Comparison of ENCODE assay signal across 8 cellular contexts in genomic region chr12:31728917-31729640, GRCh38. TPM values are rescaled to one million over a fixed set of nuclear protein-coding genes. Genes with fewer than 3 reads are reported as not detected.
A peak's percentile ranks its signal among the peaks of the same experiment; 100 is the strongest.
DNase-seq lines count a peak whose midpoint lies in the region; ATAC-seq and TF ChIP-seq lines count a peak whose summit lies in the region.

AMN1 (minus strand) TSS chr12:31729021; CDS start chr12:31729008, 13 bp downstream.

- no peak within 1 kb of the TSS for H4K5ac ChIP-seq in mesendoderm (ENCODE audit: low read length)

- H3K27ac Mint-ChIP-seq in endodermal cell: peak within 1 kb of the TSS; percentile 98

- H3K27ac ChIP-seq in endodermal cell (ENCODE audit: low read depth, low read length): peak within 1 kb of the TSS; percentile 62
- peak within 1 kb of the TSS; percentile 71 for H3K27ac ChIP-seq in mesendoderm (ENCODE audit: low read depth, low read length)

- peak; percentile 91 for ATAC-seq in GM21367 (IDR thresholded peaks at IDR 0.05; ENCODE audit: unreplicated experiment)

- peak within 1 kb of the TSS; percentile 83 for H3K4me3 Mint-ChIP-seq in endodermal cell

- H2BK15ac ChIP-seq in mesendoderm (replicated peaks; ENCODE audit: low read depth): no peak within 1 kb of the TSS

- H3K27me3 Mint-ChIP-seq in endodermal cell (ENCODE audit: insufficient read depth): no peaks in the 10 kb centered on the region

- H3K23ac ChIP-seq in mesendoderm (ENCODE audit: low read length): no peak within 1 kb of the TSS

- H3K4ac ChIP-seq in mesendoderm (ENCODE audit: low read depth, low read length): peak within 1 kb of the TSS; percentile 73

- peaks cover 9% of the 10 kb centered on the region for H3K9me3 ChIP-seq in endodermal cell (ENCODE audit: control insufficient read depth, low read length)

- WGBS in endodermal cell (ENCODE audit: insufficient coverage in 1 of 2, insufficient read length in 1 of 2), 2 experiments: 2 to 3% methylated on average over 23 to 59 of the region's 59 CpGs
- WGBS in mesendoderm (ENCODE audit: extremely low coverage, insufficient coverage, low lambda C conversion rate): no CpG with 5 or more reads among the region's 59 CpGs

- H3K4me2 ChIP-seq in mesendoderm (ENCODE audit: low read length): peak within 1 kb of the TSS; percentile 75

- H3K36me3 ChIP-seq in endodermal cell (ENCODE audit: control insufficient read depth, insufficient read depth, low read length) (no peaks in the 10 kb centered on the region), mesendoderm (ENCODE audit: control insufficient read depth, insufficient read depth, low read length) (no peaks in the 10 kb centered on the region)

- H3K4me1 ChIP-seq in endodermal cell (ENCODE audit: control insufficient read depth, insufficient read depth, low read length) (no peaks in the 10 kb centered on the region), mesendoderm (ENCODE audit: control insufficient read depth, low read depth, low read length) (peaks cover 4% of the 10 kb centered on the region)

- H4K8ac ChIP-seq in mesendoderm (ENCODE audit: low read depth, low read length): no peak within 1 kb of the TSS

- H3K56ac ChIP-seq in mesendoderm (ENCODE audit: low read length): peak within 1 kb of the TSS; percentile 91

- H2BK120ac ChIP-seq in mesendoderm (ENCODE audit: low read depth, low read length): no peak within 1 kb of the TSS

- TF ChIP-seq CTCF in endodermal cell (conservative IDR thresholded peaks at IDR 0.05): peak; percentile 49

- no peaks in the 10 kb centered on the region for H3K79me2 ChIP-seq in mesendoderm (ENCODE audit: control insufficient read depth, insufficient read depth, low read length)

- peaks cover 2% of the 10 kb centered on the region for H3K36me3 Mint-ChIP-seq in endodermal cell (ENCODE audit: low read depth)

- H3K4me3 ChIP-seq in endodermal cell (ENCODE audit: low read length): peak within 1 kb of the TSS; percentile 95
- peak within 1 kb of the TSS; percentile 74 for H3K4me3 ChIP-seq in mesendoderm (ENCODE audit: low read length)

- H3K9ac ChIP-seq in endodermal cell (ENCODE audit: extremely low read depth, low read length, poor library complexity, severe bottlenecking): peak within 1 kb of the TSS; percentile 59
- H3K9ac ChIP-seq in mesendoderm (ENCODE audit: low read length): peak within 1 kb of the TSS; percentile 79

- peak; percentile 98 for DNase-seq in COR-L47 (lab: John Stamatoyannopoulos, UW)
- DNase-seq in HT1080 (ENCODE audit: low read depth): peak; percentile 100
- DNase-seq in NOMO-1 treated with dmso at 0.1 percent for 144 hours (lab: John Stamatoyannopoulos, UW; ENCODE audit: unreplicated experiment): peak; percentile 100
- DNase-seq in activated CD8-positive, alpha-beta memory T cell treated with anti-CD3 and anti-CD28 coated beads, Interleukin-2, amount 50 U/mL, for 24 hours (ENCODE audit: extremely low read depth): peak; percentile 95
- peak; percentile 100 for DNase-seq in endodermal cell
- peak; percentile 100 for DNase-seq in mesendoderm
- peak; percentile 99 for DNase-seq in stimulated activated CD8-positive, alpha-beta memory T cell treated with anti-CD3 and anti-CD28 coated beads, Interleukin-12 subunit alpha, Interleukin-12 subunit beta, amount 100 ng/mL, for 4 hours (ENCODE audit: low read depth)

- no peaks in the 10 kb centered on the region for H3K79me1 ChIP-seq in mesendoderm (ENCODE audit: low read length)

- no peak within 1 kb of the TSS for H2AK5ac ChIP-seq in mesendoderm (ENCODE audit: low read length)

- H2BK5ac ChIP-seq in mesendoderm (ENCODE audit: low read length): peak within 1 kb of the TSS; percentile 71

- H3K4me1 Mint-ChIP-seq in endodermal cell: peaks cover 33% of the 10 kb centered on the region

- peak within 1 kb of the TSS; percentile 15 for H3K18ac ChIP-seq in mesendoderm (ENCODE audit: low read length)

- H3K27me3 ChIP-seq in endodermal cell (ENCODE audit: control insufficient read depth, insufficient read depth, low read length, poor library complexity, severe bottlenecking) (no peaks in the 10 kb centered on the region), mesendoderm (ENCODE audit: insufficient read depth, low read length, poor library complexity) (no peaks in the 10 kb centered on the region)

- H3K9me3 Mint-ChIP-seq in endodermal cell: peaks cover 11% of the 10 kb centered on the region

RNA-seq across cellular contexts. Expression of gene AMN1, which starts in this region (rescaled TPM):
- 10.1 and 18.1 TPM in 2 replicates for total RNA-seq in HT1080 (2014; rRNA removed; shearing (Covaris generic))
- 22.7 and 27.8 TPM in 2 replicates for polyA plus RNA-seq in HT1080 (2015; cell fraction: cytosol; rRNA removed)
- polyA plus RNA-seq in HT1080 (2015; cell fraction: nucleus; rRNA removed): 18.4 and 21.0 TPM in 2 replicates
- total RNA-seq in endodermal cell: 10 to 100 TPM; 12.5 to 15.2 TPM
- polyA plus RNA-seq in endodermal cell (2013, experiment 1 of 2): 16.5 TPM
- 19.7 TPM for polyA plus RNA-seq in endodermal cell (2013, experiment 2 of 2)
- 8.7 TPM for polyA plus RNA-seq in mesendoderm (2013, experiment 1 of 2)
- polyA plus RNA-seq in mesendoderm (2013, experiment 2 of 2): 7.9 TPM

Comparison
In these comparisons a context has a peak if more than half of its experiments do, and no peak if none do; other contexts are left out.
1. Peak in every context shown above with its lines: DNase-seq, ATAC-seq, H3K4me3 ChIP-seq and H3K27ac ChIP-seq.